ENCODE assay signal across 26 cellular contexts in genomic region chr10:115909962-115910361, GRCh38.
"Had no signal": no experiment of that assay in that cellular context is flagged by ENCODE, and none has a peak within 500 bp of the region (broad histone marks: within the 10 kb centered on the region; RNA-seq: fewer than 3 reads in every experiment).

No MANE protein-coding gene starts in this region.

- H3K9me3 ChIP-seq: SJSA1, SK-N-SH had no signal

- DNase-seq: Kasumi-1, KG1, NCI-H1048, NCI-H1092 treated with DMSO at 0.1 percent for 48 hours, NCI-H1417 treated with DMSO at 0.1 percent for 48 hours, NCI-H1436 treated with DMSO at 0.1 percent for 48 hours, NCI-H1694 treated with DMSO at 0.1 percent for 48 hours, NCI-H187 treated with DMSO at 0.1 percent for 48 hours, NCI-H2029, NCI-H2081 treated with DMSO at 0.1 percent for 48 hours, NCI-H2107, NCI-H2171, NCI-H226, NCI-H446 treated with DMSO at 0.1 percent for 48 hours, NCI-H510A, NCI-H526, NCI-H69, NCI-H748 treated with DMSO at 0.1 percent for 48 hours, NCI-H82, PC-9, Right ventricle myocardium superior, SHP77 treated with DMSO at 0.1 percent for 48 hours, SK-N-SH, SW 1271 had no signal

- H3K27me3 ChIP-seq: SJSA1 had no signal

- H3K36me3 ChIP-seq: SJSA1 had no signal

- H3K4me3 ChIP-seq: PC-9, SJSA1 had no signal

- H2AFZ ChIP-seq: PC-9 had no signal

- H3K9me2 ChIP-seq: SK-N-SH had no signal

- H3K27ac ChIP-seq: PC-9, SJSA1 had no signal

- H3K9ac ChIP-seq: SK-N-SH had no signal

- H3K4me2 ChIP-seq: PC-9, SK-N-SH had no signal

- H3K4me1 ChIP-seq: SJSA1 had no signal

- ATAC-seq: Panc1 had no signal
